Comparison of ENCODE assay signal across 14 cellular contexts in genomic region chr5:125559296-125559695, GRCh38.
DNase-seq lines count a peak whose midpoint lies in the region; ATAC-seq and FAIRE-seq lines count a peak whose summit lies in the region.
"Had no signal": no experiment of that assay in that cellular context is flagged by ENCODE, and none has a peak within 500 bp of the region (broad histone marks: within the 10 kb centered on the region; RNA-seq: fewer than 3 reads in every experiment).

No MANE protein-coding gene starts in this region.

- ATAC-seq in Right ventricle myocardium superior (ENCODE audit: poor library complexity) = peak; percentile 46
- ATAC-seq: activated CD8-positive, alpha-beta memory T cell treated with anti-CD3 and anti-CD28 coated beads, Interleukin-2, amount 10 ng/mL, durations not matched to agents 7 days and 5 days had no signal

- no peak for FAIRE-seq in urothelium cell line (lab: Jason Lieb, UNC)
- FAIRE-seq: colon, kidney had no signal

- intact Hi-C loops in Right ventricle myocardium superior (cut with DNase I) = no loop called here
- intact Hi-C loops in cardiac septum (cut with DNase I) = no loop called here

- no peak for DNase-seq in Right ventricle myocardium superior
- no peak for DNase-seq in cardiac septum (ENCODE audit: low spot score)
- DNase-seq in amniotic stem cell (lab: John Stamatoyannopoulos, UW) = peak; percentile 65
- DNase-seq in hepatic stellate cell (ENCODE audit: low spot score) = peak; percentile 70
- DNase-seq in urothelium cell line (ENCODE audit: low spot score) = peak; percentile 70
- no peak for DNase-seq in C1 segment of cervical spinal cord (lab: John Stamatoyannopoulos, UW)
- DNase-seq in effector CD8-positive, alpha-beta T cell (lab: John Stamatoyannopoulos, UW) = no peak
- DNase-seq in SKM-1 (lab: John Stamatoyannopoulos, UW; ENCODE audit: unreplicated experiment) = no peak
- DNase-seq: activated CD8-positive, alpha-beta memory T cell treated with anti-CD3 and anti-CD28 coated beads, Interleukin-2, amount 10 ng/mL, durations not matched to agents 7 days and 5 days; kidney; NCI-H187 treated with DMSO at 0.1 percent for 48 hours; SHP77; stimulated activated naive CD4-positive, alpha-beta T cell treated with Interleukin-2 at 50 U/mL for 16 hours had no signal

Comparison
In these comparisons a context has a peak if more than half of its experiments do, and no peak if none do; other contexts are left out.
1. DNase-seq: peak in amniotic stem cell (single experiment), hepatic stellate cell (single experiment) and urothelium cell line (single experiment); none in Right ventricle myocardium superior (single experiment), cardiac septum (single experiment), C1 segment of cervical spinal cord (0 of 14), effector CD8-positive, alpha-beta T cell (single experiment) and SKM-1 (single experiment).